Comparison of ENCODE assay signal across 8 cellular contexts in genomic region chr7:5425507-5426225, GRCh38. TPM values are rescaled to one million over a fixed set of nuclear protein-coding genes. Genes with fewer than 3 reads are reported as not detected.
DNase-seq lines count a peak whose midpoint lies in the region; ATAC-seq, FAIRE-seq and TF ChIP-seq lines count a peak whose summit lies in the region.

No MANE protein-coding gene starts in this region.

- H3K9me3 ChIP-seq in PC-3 (ENCODE audit: low read length) (no peaks in the 10 kb centered on the region), keratinocyte (ENCODE audit: control insufficient read depth, low read depth, low read length) (no peaks in the 10 kb centered on the region), small intestine (ENCODE audit: control insufficient read depth, low read depth) (no peaks in the 10 kb centered on the region)

- H3K4me1 ChIP-seq in PC-3 (ENCODE audit: insufficient read depth, low read length) (peaks cover 24% of the 10 kb centered on the region; the same call in 1 of the 2 replicates), keratinocyte (ENCODE audit: control insufficient read depth, extremely low read depth, insufficient read depth, low read length) (peaks cover 6% of the 10 kb centered on the region), small intestine (ENCODE audit: control insufficient read depth in 2 of 2, insufficient read depth in 1 of 2, low read depth in 1 of 2, low read length in 1 of 2) (no peaks in the 10 kb centered on the region)

- peak overlapping the region; percentile 92 for H3K27ac ChIP-seq in PC-3 (ENCODE audit: low read length)
- H3K27ac ChIP-seq in keratinocyte (ENCODE audit: control insufficient read depth, insufficient read depth, low read length): peak overlapping the region; percentile 96
- peak overlapping the region; percentile 83 to 98 for H3K27ac ChIP-seq in small intestine (ENCODE audit: low read depth in 1 of 2, low read length in 1 of 2)

- H3F3A ChIP-seq in PC-3 (ENCODE audit: low read length, unreplicated experiment): no peaks in the 10 kb centered on the region

- peak overlapping the region; percentile 94 for H3K4me2 ChIP-seq in PC-3 (ENCODE audit: low read length)
- H3K4me2 ChIP-seq in keratinocyte (ENCODE audit: control insufficient read depth, extremely low read depth, insufficient read depth, low read depth, low read length): peak overlapping the region; percentile 83

- no peaks in the 10 kb centered on the region for H3K36me3 ChIP-seq in PC-3 (ENCODE audit: low read depth, low read length)
- no peaks in the 10 kb centered on the region for H3K36me3 ChIP-seq in keratinocyte (ENCODE audit: control insufficient read depth in 2 of 2, extremely low read depth in 1 of 2, insufficient read depth in 2 of 2, low read length in 2 of 2)
- no peaks in the 10 kb centered on the region for H3K36me3 ChIP-seq in small intestine (ENCODE audit: control insufficient read depth in 2 of 2, insufficient read depth in 2 of 2, low read length in 2 of 2)

- H3K9me2 ChIP-seq in PC-3 (replicated peaks; ENCODE audit: low read length): no peaks in the 10 kb centered on the region

- BruUV-seq in PC-3 (replicated peaks; lab: Mats Ljungman, UMichigan): TSS peak; percentile 13

- H3K4me3 ChIP-seq in Jurkat, Clone E6-1 (ENCODE audit: low read length): peak overlapping the region; percentile 73
- H3K4me3 ChIP-seq in PC-3 (ENCODE audit: low read length): peak overlapping the region; percentile 83
- H3K4me3 ChIP-seq in keratinocyte (ENCODE audit: control insufficient read depth in 2 of 3, extremely low read depth in 1 of 3, insufficient read depth in 2 of 3, low read depth in 1 of 3, low read length in 3 of 3): peak overlapping the region; percentile 87 to 94 (median 93)
- H3K4me3 ChIP-seq in small intestine (ENCODE audit: low read depth in 1 of 2, low read length in 2 of 2): peak overlapping the region; percentile 66 to 91

- peaks cover 29% of the 10 kb centered on the region for H3K4me1 Mint-ChIP-seq in central memory CD8-positive, alpha-beta T cell

- POLR2A ChIA-PET in PC-3 (lab: Charles Lee; ENCODE audit: unreplicated experiment): interaction anchor here (0.7 to 0.8 kb wide), 2 partner anchors 70 to 219 kb away, joined by 4 to 34 read pairs; no protein-coding TSS in a partner anchor

- in situ Hi-C loops in Caki2 (cut with HindIII; ENCODE audit: low pct_unique_long_range_greater_than_20kb, low sequenced_read_pairs): no loop called here

- CTCF ChIA-PET in PC-3 (lab: Charles Lee): interaction anchor here (1.0 kb wide), 1 partner anchor 59 kb away, joined by 4 read pairs; no protein-coding TSS in a partner anchor

- FAIRE-seq in keratinocyte (lab: Jason Lieb, UNC): no peak
- FAIRE-seq in small intestine (lab: Jason Lieb, UNC): no peak

- no peak for TF ChIP-seq CTCF in PC-3 (conservative IDR thresholded peaks at IDR 0.05; ENCODE audit: low read depth, low read length)
- no peak for TF ChIP-seq CTCF in keratinocyte (optimal IDR thresholded peaks at IDR 0.05 in 1 of 3, IDR thresholded peaks at IDR 0.05 in 1 of 3, conservative IDR thresholded peaks at IDR 0.05 in 1 of 3; ENCODE audit: extremely low read depth in 1 of 3, insufficient read depth in 2 of 3, low read length in 3 of 3)

- H2AFZ ChIP-seq in PC-3 (ENCODE audit: low read length) (peak overlapping the region; percentile 78), keratinocyte (ENCODE audit: control insufficient read depth, low read length) (no peak overlapping the region)

- H3K4me3 Mint-ChIP-seq in central memory CD8-positive, alpha-beta T cell: peak overlapping the region; percentile 43

- H3K9me3 Mint-ChIP-seq in central memory CD8-positive, alpha-beta T cell: no peaks in the 10 kb centered on the region

- H3K36me3 Mint-ChIP-seq in central memory CD8-positive, alpha-beta T cell (ENCODE audit: insufficient read depth): peaks cover 23% of the 10 kb centered on the region

- H3K9ac ChIP-seq in PC-3 (ENCODE audit: low read length) (peak overlapping the region; percentile 96), keratinocyte (ENCODE audit: control insufficient read depth, extremely low read depth, insufficient read depth, low read length) (peak overlapping the region; percentile 99)

- no peaks in the 10 kb centered on the region for H3K9me1 ChIP-seq in keratinocyte (ENCODE audit: control insufficient read depth, extremely low read depth, insufficient read depth, low read length)

- H3K79me2 ChIP-seq in PC-3 (ENCODE audit: low read length) (peaks cover 94% of the 10 kb centered on the region), keratinocyte (ENCODE audit: control insufficient read depth, insufficient read depth, low read length) (peaks cover 77% of the 10 kb centered on the region)

- H4K20me1 ChIP-seq in PC-3 (ENCODE audit: low read length) (no peaks in the 10 kb centered on the region), keratinocyte (ENCODE audit: control insufficient read depth, extremely low read depth, insufficient read depth, low read length) (no peaks in the 10 kb centered on the region)

- WGBS in small intestine, 3 donors: 0 to 2% (median 1%) methylated on average over 37 to 38 of the region's 38 CpGs

- ATAC-seq in PC-3 (peak; percentile 12), GM18502 (IDR thresholded peaks at IDR 0.05; ENCODE audit: poor library complexity, unreplicated experiment) (no peak)
- no peak for ATAC-seq in central memory CD8-positive, alpha-beta T cell (replicated peaks; ENCODE audit: extremely low read depth, poor library complexity, severe bottlenecking)

- peaks cover 64% of the 10 kb centered on the region for H3K27me3 Mint-ChIP-seq in central memory CD8-positive, alpha-beta T cell

- no peaks in the 10 kb centered on the region for H3K27me3 ChIP-seq in PC-3 (ENCODE audit: low read length)
- no peaks in the 10 kb centered on the region for H3K27me3 ChIP-seq in keratinocyte (ENCODE audit: control insufficient read depth, extremely low read depth, insufficient read depth, low read length)
- no peaks in the 10 kb centered on the region for H3K27me3 ChIP-seq in small intestine (ENCODE audit: control insufficient read depth in 2 of 2, insufficient read depth in 2 of 2, low read length in 2 of 2)

- dilution Hi-C loops in keratinocyte (cut with MboI; ENCODE audit: extremely low pct_ligation_motif_present, low sequenced_read_pairs): no loop called here

- H3K27ac Mint-ChIP-seq in central memory CD8-positive, alpha-beta T cell (ENCODE audit: low read depth): peak overlapping the region; percentile 61

- DNase-seq in Caki2 (ENCODE audit: low read depth) (peak; percentile 90), PC-3 (peak; percentile 79), keratinocyte (ENCODE audit: low read depth, low spot score) (no peak), small intestine (peak; percentile 82)
- no peak for DNase-seq in Jurkat, Clone E6-1 (ENCODE audit: low read depth, low spot score)
- no peak for DNase-seq in central memory CD8-positive, alpha-beta T cell (ENCODE audit: low spot score in 2 of 2)
- DNase-seq in activated effector memory CD4-positive, alpha-beta T cell treated with Interleukin-2 at 50 U/mL for 16 hours: no peak

- intact Hi-C loops in PC-3 (cut with micrococcal nuclease): no loop called here

RNA-seq across cellular contexts. Expression of gene TNRC18, which starts 2.0 kb away (rescaled TPM):
- total RNA-seq in Caki2 (2014; rRNA removed; shearing (Covaris generic); ENCODE audit: low replicate concordance): 12.6 and 23.3 TPM in 2 replicates
- polyA plus RNA-seq in Jurkat, Clone E6-1 (2012; ENCODE audit: insufficient read depth, insufficient read length): 41.2 TPM
- total RNA-seq in PC-3 (2014; rRNA removed): 26.8 and 57.8 TPM in 2 replicates
- polyA plus RNA-seq in keratinocyte: 9.3 to 25.7 TPM (median 13.2 TPM) in 3 replicates
- polyA plus RNA-seq in keratinocyte (2011; ENCODE audit: low read depth): 18.5 TPM
- polyA plus RNA-seq in keratinocyte (2011; cell fraction: cytosol; rRNA removed): 7.1 and 13.8 TPM in 2 replicates
- polyA plus RNA-seq in keratinocyte (2011; cell fraction: nucleus; rRNA removed): 62.2 and 62.8 TPM in 2 replicates
- polyA plus RNA-seq in keratinocyte (2012; ENCODE audit: low replicate concordance): 15.0 and 64.6 TPM in 2 replicates
- polyA minus RNA-seq in keratinocyte: 29.6 to 131 TPM (median 30.0 TPM) in 3 replicates
- 74.2 TPM for polyA minus RNA-seq in keratinocyte (2011; cell fraction: cytosol; rRNA and poly(A)+ RNA removed)
- polyA minus RNA-seq in keratinocyte (2011; cell fraction: nucleus; rRNA and poly(A)+ RNA removed): 86.9 and 115 TPM in 2 replicates
- 10 to 100 TPM in 2 of 3 donors, 1 to 10 TPM in 1; 5.4 to 43.0 (median 15.4) TPM for polyA plus RNA-seq in small intestine

Comparison
In these comparisons a context has a peak if more than half of its experiments do, and no peak if none do; other contexts are left out.
1. DNase-seq: peak in Caki2 (single experiment), PC-3 (single experiment) and small intestine (single experiment); none in Jurkat, Clone E6-1 (single experiment), central memory CD8-positive, alpha-beta T cell (0 of 2), keratinocyte (single experiment) and activated effector memory CD4-positive, alpha-beta T cell treated with Interleukin-2 at 50 U/mL for 16 hours (single experiment).
2. Peak in every context shown above with its lines, with median percentiles within 50 percentile points of each other: H3K4me3 ChIP-seq and H3K27ac ChIP-seq.